9 cellular contexts compared by ENCODE assay signal in the genomic region with DNA sequence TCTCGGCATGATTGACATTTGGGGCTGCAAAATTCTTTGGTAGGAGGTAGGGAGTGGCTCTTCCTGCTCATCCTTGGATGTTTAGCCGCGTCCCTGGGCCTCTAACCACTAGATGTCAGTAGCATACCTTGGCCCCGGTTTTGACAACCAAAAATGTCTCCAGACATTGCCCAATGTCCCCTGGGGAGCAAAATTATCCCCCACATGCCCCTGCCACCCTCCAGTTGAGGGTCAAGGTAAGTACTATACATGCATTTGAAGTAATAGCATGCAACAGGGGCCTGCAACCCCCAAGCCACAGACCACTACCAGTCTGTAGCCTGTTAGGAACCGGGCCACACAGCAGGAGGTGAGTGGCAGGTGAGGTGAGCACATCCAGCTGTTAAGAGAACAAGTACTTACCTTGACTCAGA. TPM values are rescaled to one million over a fixed set of nuclear protein-coding genes. Genes with fewer than 3 reads are reported as not detected.
DNase-seq lines count a peak whose midpoint lies in the region; ATAC-seq and TF ChIP-seq lines count a peak whose summit lies in the region.
"Had no signal": no experiment of that assay in that cellular context is flagged by ENCODE, and none has a peak within 500 bp of the region (broad histone marks: within the 10 kb centered on the region; RNA-seq: fewer than 3 reads in every experiment).

No MANE protein-coding gene starts in this region.

- H3K18ac ChIP-seq in H9 (ENCODE audit: insufficient read length, low read depth, low read length), result no peak overlapping the region

- H3K9me3 Mint-ChIP-seq in H9 (peaks cover 58 to 63% of the 10 kb centered on the region in 2 experiments), WTC11 (no peaks in the 10 kb centered on the region)

- TF ChIP-seq CTCF in C4-2B (conservative IDR thresholded peaks at IDR 0.05) (peak; percentile 55), H9 (conservative IDR thresholded peaks at IDR 0.05) (peak; percentile 67), WTC11 (IDR thresholded peaks at IDR 0.05) (no peak), Peyer's patch (IDR thresholded peaks at IDR 0.05) (peak in 1 of 6 experiments; percentile 32)

- H3K9ac ChIP-seq in H9 (ENCODE audit: extremely low read depth, insufficient read length, low read length), result no peak overlapping the region

- H2BK120ac ChIP-seq in H9 (ENCODE audit: low read depth, low read length, poor library complexity, severe bottlenecking), result no peak overlapping the region

- no peak overlapping the region for H4K5ac ChIP-seq in H9 (ENCODE audit: insufficient read length, low read depth, low read length)

- H3K4me1 ChIP-seq in H9 (ENCODE audit: insufficient read depth, low read length) (no peaks in the 10 kb centered on the region), Peyer's patch (no peaks in the 10 kb centered on the region)

- no peak overlapping the region for H3K56ac ChIP-seq in H9 (ENCODE audit: insufficient read length, low read depth, low read length)

- H3K27ac Mint-ChIP-seq in H9 (no peak overlapping the region), WTC11 (no peak overlapping the region)

- no peaks in the 10 kb centered on the region for H3K27me3 ChIP-seq in H9 (ENCODE audit: insufficient read depth, low read length)
- H3K27me3 ChIP-seq in Peyer's patch, result no peaks in the 10 kb centered on the region
- H3K27me3 ChIP-seq: ovary had no signal

- H2BK15ac ChIP-seq in H9 (ENCODE audit: low read depth, low read length), result no peak overlapping the region

- CTCF ChIA-PET in WTC11 (lab: Charles Lee), result interaction anchor here (1.0 to 1.5 kb wide), 3 partner anchors 36 to 367 kb away, joined by 3 to 5 read pairs (median 4); no protein-coding TSS in a partner anchor

- H3K4me3 Mint-ChIP-seq in H9, result no peak overlapping the region
- no peak overlapping the region for H3K4me3 Mint-ChIP-seq in WTC11

- H3K36me3 Mint-ChIP-seq in H9 (ENCODE audit: insufficient read depth in 1 of 3, low read depth in 3 of 3), result peaks cover 0 to 1% (median 0%) of the 10 kb centered on the region in 3 experiments; a peak in 3 of 7 replicates
- H3K36me3 Mint-ChIP-seq in WTC11, result no peaks in the 10 kb centered on the region

- no peak overlapping the region for H4K8ac ChIP-seq in H9 (replicated peaks; ENCODE audit: insufficient read length, low read depth, low read length)

- H3K79me2 ChIP-seq in H9 (ENCODE audit: insufficient read depth, low read length), result no peaks in the 10 kb centered on the region

- DNase-seq in H9 (peak; percentile 29), WTC11 (ENCODE audit: low spot score) (peak; percentile 24), iPS-NIHi7 (ENCODE audit: extremely low spot score) (peak; percentile 38), Peyer's patch (no peak), NOMO-1 treated with DMSO at 0.1 percent for 48 hours (lab: John Stamatoyannopoulos, UW; ENCODE audit: unreplicated experiment) (no peak)
- DNase-seq: ovary had no signal

- no peak overlapping the region for H3K4ac ChIP-seq in H9 (ENCODE audit: low read depth, low read length)

- no peak overlapping the region for H3K4me3 ChIP-seq in Peyer's patch
- H3K4me3 ChIP-seq: ovary had no signal

- no peaks in the 10 kb centered on the region for H3K36me3 ChIP-seq in Peyer's patch
- H3K36me3 ChIP-seq: ovary had no signal

- TF ChIP-seq POLR2A in Peyer's patch (IDR thresholded peaks at IDR 0.05), result no peak

- H2BK5ac ChIP-seq in H9 (ENCODE audit: insufficient read length, low read length), result no peak overlapping the region

- H3K27ac ChIP-seq in C4-2B (no peak overlapping the region), H9 (ENCODE audit: insufficient read length, low read depth, low read length) (no peak overlapping the region), Peyer's patch (no peak overlapping the region)
- H3K27ac ChIP-seq: ovary had no signal

- H2BK20ac ChIP-seq in H9 (ENCODE audit: low read depth, low read length, poor library complexity, severe bottlenecking), result no peak overlapping the region

- H3K27me3 Mint-ChIP-seq in H9 (ENCODE audit: low read depth) (no peaks in the 10 kb centered on the region), WTC11 (ENCODE audit: low read depth) (no peaks in the 10 kb centered on the region; the same call in 1 of the 2 replicates)

- no peak overlapping the region for H3K23ac ChIP-seq in H9 (ENCODE audit: insufficient read length, low read depth, low read length)

- no peaks in the 10 kb centered on the region for H4K20me1 ChIP-seq in H9 (ENCODE audit: control insufficient read depth, insufficient read depth, insufficient read length)

- H3K4me1 Mint-ChIP-seq in H9 (no peaks in the 10 kb centered on the region), WTC11 (no peaks in the 10 kb centered on the region)

- no peak overlapping the region for H2AK5ac ChIP-seq in H9 (ENCODE audit: insufficient read length, low read length)

- no peaks in the 10 kb centered on the region for H3K23me2 ChIP-seq in H9 (ENCODE audit: insufficient read length, low read depth, low read length, poor library complexity, severe bottlenecking)

- no peaks in the 10 kb centered on the region for H3K79me1 ChIP-seq in H9 (ENCODE audit: insufficient read depth, low read depth, low read length, poor library complexity, severe bottlenecking)

- WGBS in H9 (ENCODE audit: extremely low coverage, insufficient read length, low lambda C conversion rate), result no CpG with 5 or more reads among the region's 5 CpGs

- H3K14ac ChIP-seq in H9 (ENCODE audit: insufficient read depth, low read length), result no peak overlapping the region

- peaks cover 50% of the 10 kb centered on the region for H3K9me3 ChIP-seq in H9 (ENCODE audit: control insufficient read depth, low read depth, low read length)
- no peaks in the 10 kb centered on the region for H3K9me3 ChIP-seq in Peyer's patch
- H3K9me3 ChIP-seq: ovary had no signal

- no peak overlapping the region for H3T11ph ChIP-seq in H9 (ENCODE audit: low read length)

- no peak overlapping the region for H3K4me2 ChIP-seq in H9 (ENCODE audit: insufficient read depth, insufficient read length, low read length)

- no peak; the same call in 1 of the 2 replicates for ATAC-seq in WTC11
- no peak for ATAC-seq in GM21390 (IDR thresholded peaks at IDR 0.05; ENCODE audit: unreplicated experiment)
- no peak for ATAC-seq in GM19397 (IDR thresholded peaks at IDR 0.05; ENCODE audit: unreplicated experiment)

- H2AFZ ChIP-seq in H9 (ENCODE audit: low read length), result no peak overlapping the region

- no peak overlapping the region for H4K91ac ChIP-seq in H9 (ENCODE audit: insufficient read length, low read depth, low read length)

- no peak overlapping the region for H2BK12ac ChIP-seq in H9 (ENCODE audit: insufficient read length, low read depth, low read length)

- POLR2A ChIA-PET in WTC11 (lab: Charles Lee), result no interaction called here

TF ChIP-seq in WTC11, 78 proteins besides CTCF, POLR2A, EP300 and RAD21:
- TF ChIP-seq, protein P1, sequence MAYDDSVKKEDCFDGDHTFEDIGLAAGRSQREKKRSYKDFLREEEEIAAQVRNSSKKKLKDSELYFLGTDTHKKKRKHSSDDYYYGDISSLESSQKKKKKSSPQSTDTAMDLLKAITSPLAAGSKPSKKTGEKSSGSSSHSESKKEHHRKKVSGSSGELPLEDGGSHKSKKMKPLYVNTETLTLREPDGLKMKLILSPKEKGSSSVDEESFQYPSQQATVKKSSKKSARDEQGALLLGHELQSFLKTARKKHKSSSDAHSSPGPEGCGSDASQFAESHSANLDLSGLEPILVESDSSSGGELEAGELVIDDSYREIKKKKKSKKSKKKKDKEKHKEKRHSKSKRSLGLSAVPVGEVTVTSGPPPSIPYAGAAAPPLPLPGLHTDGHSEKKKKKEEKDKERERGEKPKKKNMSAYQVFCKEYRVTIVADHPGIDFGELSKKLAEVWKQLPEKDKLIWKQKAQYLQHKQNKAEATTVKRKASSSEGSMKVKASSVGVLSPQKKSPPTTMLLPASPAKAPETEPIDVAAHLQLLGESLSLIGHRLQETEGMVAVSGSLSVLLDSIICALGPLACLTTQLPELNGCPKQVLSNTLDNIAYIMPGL (CRISPR knock-in tag; IDR thresholded peaks at IDR 0.05), result no peak
- TF ChIP-seq, protein P2, sequence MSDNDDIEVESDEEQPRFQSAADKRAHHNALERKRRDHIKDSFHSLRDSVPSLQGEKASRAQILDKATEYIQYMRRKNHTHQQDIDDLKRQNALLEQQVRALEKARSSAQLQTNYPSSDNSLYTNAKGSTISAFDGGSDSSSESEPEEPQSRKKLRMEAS (CRISPR knock-in tag; IDR thresholded peaks at IDR 0.05), result no peak
- no peak for TF ChIP-seq ZNF263 (CRISPR knock-in tag; IDR thresholded peaks at IDR 0.05; ENCODE audit: low read depth)
- no peak for TF ChIP-seq KAT7 (CRISPR knock-in tag; IDR thresholded peaks at IDR 0.05; ENCODE audit: borderline replicate concordance)
- TF ChIP-seq ETV6 (CRISPR knock-in tag; IDR thresholded peaks at IDR 0.05), result no peak
- no peak for TF ChIP-seq RELA (CRISPR knock-in tag; IDR thresholded peaks at IDR 0.05; ENCODE audit: borderline replicate concordance)
- TF ChIP-seq MXD4 (CRISPR knock-in tag; IDR thresholded peaks at IDR 0.05; ENCODE audit: borderline replicate concordance), result no peak

RNA-seq across cellular contexts. Expression of a gene that starts 17.6 kb away (rescaled TPM):
- total RNA-seq in H9 (2021), result not detected in 2 replicates
- total RNA-seq in WTC11 (2021), result 0.02 TPM in 2 of 3 replicates, not detected in the other
- not detected for total RNA-seq in Peyer's patch

Comparison
In these comparisons a context has a peak if more than half of its experiments do, and no peak if none do; other contexts are left out.
1. DNase-seq: peak in H9 (single experiment), WTC11 (single experiment) and iPS-NIHi7 (single experiment); none in Peyer's patch (0 of 3) and NOMO-1 treated with DMSO at 0.1 percent for 48 hours (single experiment).